In the genomic region with DNA sequence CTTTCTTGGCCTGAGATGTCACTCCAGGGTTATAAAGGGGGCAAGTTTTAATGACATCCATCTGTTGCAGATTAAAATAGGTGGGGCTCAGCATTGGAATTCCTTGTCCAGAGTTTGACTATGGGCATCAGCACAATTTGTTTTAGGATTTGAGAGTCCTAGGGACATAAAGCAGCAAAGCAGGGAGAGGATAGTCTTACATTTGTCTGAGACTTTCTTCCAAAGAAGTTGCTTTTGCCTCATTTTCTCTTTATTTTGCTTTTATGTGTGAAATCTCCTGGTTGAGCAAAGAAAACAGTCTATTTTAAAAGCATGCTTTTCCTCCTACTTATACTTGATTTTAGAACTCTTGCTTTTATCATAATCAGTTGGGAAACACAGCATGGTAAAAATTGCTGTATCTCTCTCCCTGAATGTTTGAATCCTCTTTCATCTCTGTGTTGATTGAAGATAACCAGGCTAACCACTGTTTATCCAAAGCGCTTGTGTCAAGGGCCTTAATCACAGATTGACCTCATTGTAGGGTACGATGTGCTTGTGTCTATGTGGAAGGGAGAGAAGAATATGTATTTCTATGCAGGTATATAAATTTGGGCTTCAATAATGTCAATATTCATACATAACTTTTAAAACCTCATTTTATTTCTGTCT, we compare ENCODE assay signal across 16 cellular contexts.
"Had no signal": no experiment of that assay in that cellular context is flagged by ENCODE, and none has a peak within 500 bp of the region (broad histone marks: within the 10 kb centered on the region; RNA-seq: fewer than 3 reads in every experiment).

No MANE protein-coding gene starts in this region.

- H3K27ac Mint-ChIP-seq: activated CD4-positive, alpha-beta T cell treated with anti-CD3 and anti-CD28 coated beads for 36 hours; activated naive CD4-positive, alpha-beta T cell treated with anti-CD3 and anti-CD28 coated beads for 36 hours; activated naive CD8-positive, alpha-beta T cell treated with anti-CD3 and anti-CD28 coated beads, Interleukin-2, amount 50 U/mL, for 24 hours; activated T-helper 2 cell treated with anti-CD3 and anti-CD28 coated beads, Interferon-gamma antibody, Interleukin-2, Interleukin-4, amounts not matched to agents 10 μg/mL and 5 μg/mL and 100 μg/mL, durations not matched to agents 14 hours and 24 hours and 36 hours; progenitor cell of endocrine pancreas; stimulated activated memory B cell treated with anti-CD40 and anti-IgM and Interleukin-4, amounts not matched to agents 10 μg/mL and 1 μg/mL and 100 μg/mL, for 72 hours; T-helper 2 cell treated with Interferon-gamma antibody and Interleukin-4, amounts not matched to agents 5 μg/mL and 100 μg/mL, for 36 hours had no signal

- H3K9me3 Mint-ChIP-seq: activated naive CD4-positive, alpha-beta T cell treated with anti-CD3 and anti-CD28 coated beads for 36 hours; activated naive CD8-positive, alpha-beta T cell treated with anti-CD3 and anti-CD28 coated beads, Interleukin-2, amount 50 U/mL, for 24 hours; activated T-helper 2 cell treated with anti-CD3 and anti-CD28 coated beads, Interferon-gamma antibody, Interleukin-2, Interleukin-4, amounts not matched to agents 10 μg/mL and 5 μg/mL and 100 μg/mL, durations not matched to agents 14 hours and 24 hours and 36 hours; neural crest cell; stimulated activated memory B cell treated with anti-CD40 and anti-IgM and Interleukin-4, amounts not matched to agents 10 μg/mL and 1 μg/mL and 100 μg/mL, for 72 hours; T-helper 2 cell treated with Interferon-gamma antibody and Interleukin-4, amounts not matched to agents 5 μg/mL and 100 μg/mL, for 36 hours had no signal

- H3K9ac ChIP-seq: SK-N-SH had no signal

- H3K9me3 ChIP-seq: ascending aorta, SK-N-SH had no signal

- H3K36me3 Mint-ChIP-seq: stimulated activated memory B cell treated with anti-CD40 and anti-IgM and Interleukin-4, amounts not matched to agents 10 μg/mL and 1 μg/mL and 100 μg/mL, for 72 hours had no signal

- H3K4me1 ChIP-seq: ascending aorta had no signal

- H3K4me3 ChIP-seq: ascending aorta had no signal

- H3K4me2 ChIP-seq: SK-N-SH had no signal

- DNase-seq: activated CD4-positive, alpha-beta T cell treated with anti-CD3 and anti-CD28 coated beads for 36 hours; activated CD4-positive, alpha-beta T cell treated with anti-CD3 and anti-CD28 coated beads, Interleukin-2, amount 50 U/mL, for 48 hours; activated naive CD4-positive, alpha-beta T cell treated with anti-CD3 and anti-CD28 coated beads for 36 hours; activated naive CD8-positive, alpha-beta T cell treated with anti-CD3 and anti-CD28 coated beads, Interleukin-2, amount 50 U/mL, for 24 hours; cerebellar nuclear complex; cortex of kidney; effector CD4-positive, alpha-beta T cell; stimulated activated CD4-positive, alpha-beta T cell treated with anti-CD3 and anti-CD28 coated beads, Interleukin-4, amount 100 ng/mL, for 4 hours had no signal

- H3K27me3 ChIP-seq: ascending aorta had no signal

- H3K36me3 ChIP-seq: ascending aorta had no signal

- H3K27ac ChIP-seq: ascending aorta had no signal

- H3K4me1 Mint-ChIP-seq: activated CD4-positive, alpha-beta T cell treated with anti-CD3 and anti-CD28 coated beads for 36 hours; activated naive CD8-positive, alpha-beta T cell treated with anti-CD3 and anti-CD28 coated beads, Interleukin-2, amount 50 U/mL, for 24 hours; stimulated activated memory B cell treated with anti-CD40 and anti-IgM and Interleukin-4, amounts not matched to agents 10 μg/mL and 1 μg/mL and 100 μg/mL, for 72 hours had no signal

- H3K27me3 Mint-ChIP-seq: stimulated activated memory B cell treated with anti-CD40 and anti-IgM and Interleukin-4, amounts not matched to agents 10 μg/mL and 1 μg/mL and 100 μg/mL, for 72 hours had no signal

- H3K4me3 Mint-ChIP-seq: activated CD4-positive, alpha-beta T cell treated with anti-CD3 and anti-CD28 coated beads for 36 hours; activated naive CD4-positive, alpha-beta T cell treated with anti-CD3 and anti-CD28 coated beads for 36 hours; activated naive CD8-positive, alpha-beta T cell treated with anti-CD3 and anti-CD28 coated beads, Interleukin-2, amount 50 U/mL, for 24 hours; neural crest cell; stimulated activated memory B cell treated with anti-CD40 and anti-IgM and Interleukin-4, amounts not matched to agents 10 μg/mL and 1 μg/mL and 100 μg/mL, for 72 hours; T-helper 2 cell treated with Interferon-gamma antibody and Interleukin-4, amounts not matched to agents 5 μg/mL and 100 μg/mL, for 36 hours had no signal

- ATAC-seq: activated CD4-positive, alpha-beta T cell treated with anti-CD3 and anti-CD28 coated beads for 36 hours; activated naive CD8-positive, alpha-beta T cell treated with anti-CD3 and anti-CD28 coated beads, Interleukin-2, amount 50 U/mL, for 24 hours; esophagus mucosa had no signal
